15 cellular contexts compared by ENCODE assay signal in the genomic region with DNA sequence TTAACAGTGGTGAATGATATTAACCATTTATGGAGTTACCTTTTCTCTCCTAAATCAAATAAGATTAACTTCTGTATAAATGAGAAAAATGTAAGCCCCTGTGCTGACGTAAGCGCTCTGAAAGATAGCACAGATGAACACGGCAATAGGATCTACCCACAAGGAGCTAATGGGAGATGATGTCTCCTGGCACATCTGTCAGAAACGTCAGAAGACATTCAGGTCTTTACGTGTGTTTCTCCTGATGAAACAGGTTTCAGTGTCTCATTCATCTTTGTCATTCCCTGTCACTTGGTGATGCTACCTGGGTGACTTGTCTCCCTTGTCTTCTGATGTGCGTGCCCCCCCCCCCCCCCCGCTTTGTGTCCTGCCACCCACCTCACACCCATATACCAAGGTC.
"Had no signal": no experiment of that assay in that cellular context is flagged by ENCODE, and none has a peak within 500 bp of the region (broad histone marks: within the 10 kb centered on the region; RNA-seq: fewer than 3 reads in every experiment).

No MANE protein-coding gene starts in this region.

- H3K27me3 Mint-ChIP-seq: activated B cell treated with CpG ODN at 0.5 μM for 24 hours; activated CD4-positive, alpha-beta T cell treated with anti-CD3 and anti-CD28 coated beads, Interleukin-2, amount 10 ng/mL, durations not matched to agents 7 days and 5 days; activated naive CD8-positive, alpha-beta T cell; natural killer cell treated with Interleukin-12 subunit alpha and Interleukin-12 subunit beta and Interleukin-15 and Interleukin-18, amount 100 ng/mL, for 72 hours; stimulated activated memory B cell treated with anti-CD40 and anti-IgM and Interleukin-4, amounts not matched to agents 10 μg/mL and 1 μg/mL and 100 μg/mL, for 72 hours had no signal

- H3K9me3 ChIP-seq: esophagus squamous epithelium, prostate gland, tibial nerve had no signal

- H3K36me3 ChIP-seq: prostate gland had no signal

- H3K4me3 ChIP-seq: esophagus squamous epithelium, prostate gland, tibial nerve had no signal

- H3K4me1 ChIP-seq: prostate gland had no signal

- H3K27me3 ChIP-seq: esophagus squamous epithelium, tibial nerve had no signal

- DNase-seq: activated B cell treated with CpG ODN at 0.5 μM for 24 hours; activated CD4-positive, alpha-beta T cell treated with anti-CD3 and anti-CD28 coated beads, Interleukin-2, amount 10 ng/mL, durations not matched to agents 7 days and 5 days; activated CD8-positive, alpha-beta memory T cell treated with anti-CD3 and anti-CD28 coated beads for 24 hours; activated gamma-delta T cell treated with Interleukin-2 at 50 U/mL for 16 hours; amniotic stem cell; esophagus squamous epithelium; glutamatergic neuron; immature natural killer cell; nucleus accumbens; SW 1271 had no signal

- H3K27ac Mint-ChIP-seq: activated B cell treated with CpG ODN at 0.5 μM for 24 hours; activated CD4-positive, alpha-beta T cell treated with anti-CD3 and anti-CD28 coated beads, Interleukin-2, amount 10 ng/mL, durations not matched to agents 7 days and 5 days; natural killer cell treated with Interleukin-12 subunit alpha and Interleukin-12 subunit beta and Interleukin-15 and Interleukin-18, amount 100 ng/mL, for 72 hours; stimulated activated memory B cell treated with anti-CD40 and anti-IgM and Interleukin-4, amounts not matched to agents 10 μg/mL and 1 μg/mL and 100 μg/mL, for 72 hours had no signal

- H3K4me3 Mint-ChIP-seq: activated B cell treated with CpG ODN at 0.5 μM for 24 hours; activated CD4-positive, alpha-beta T cell treated with anti-CD3 and anti-CD28 coated beads, Interleukin-2, amount 10 ng/mL, durations not matched to agents 7 days and 5 days; activated naive CD8-positive, alpha-beta T cell; immature natural killer cell; natural killer cell treated with Interleukin-12 subunit alpha and Interleukin-12 subunit beta and Interleukin-15 and Interleukin-18, amount 100 ng/mL, for 72 hours; stimulated activated memory B cell treated with anti-CD40 and anti-IgM and Interleukin-4, amounts not matched to agents 10 μg/mL and 1 μg/mL and 100 μg/mL, for 72 hours had no signal

- H3K9me3 Mint-ChIP-seq: activated B cell treated with CpG ODN at 0.5 μM for 24 hours; activated CD4-positive, alpha-beta T cell treated with anti-CD3 and anti-CD28 coated beads, Interleukin-2, amount 10 ng/mL, durations not matched to agents 7 days and 5 days; immature natural killer cell; natural killer cell treated with Interleukin-12 subunit alpha and Interleukin-12 subunit beta and Interleukin-15 and Interleukin-18, amount 100 ng/mL, for 72 hours; stimulated activated memory B cell treated with anti-CD40 and anti-IgM and Interleukin-4, amounts not matched to agents 10 μg/mL and 1 μg/mL and 100 μg/mL, for 72 hours had no signal
